Comparison of ENCODE assay signal across 10 cellular contexts in genomic region chr5:141882594-141883183, GRCh38. TPM values are rescaled to one million over a fixed set of nuclear protein-coding genes. Genes with fewer than 3 reads are reported as not detected.
DNase-seq lines count a peak whose midpoint lies in the region; ATAC-seq, FAIRE-seq and TF ChIP-seq lines count a peak whose summit lies in the region.
"Had no signal": no experiment of that assay in that cellular context is flagged by ENCODE, and none has a peak within 500 bp of the region (broad histone marks: within the 10 kb centered on the region; RNA-seq: fewer than 3 reads in every experiment).

No MANE protein-coding gene starts in this region.

- H3K9me3 ChIP-seq in SK-N-SH (no peaks in the 10 kb centered on the region), iPS-20b (ENCODE audit: insufficient read depth, low read depth, low read length) (no peaks in the 10 kb centered on the region), sigmoid colon (no peaks in the 10 kb centered on the region)

- H3K4me1 ChIP-seq in SK-N-SH (ENCODE audit: control insufficient read depth in 1 of 2, insufficient read depth in 2 of 2, low read depth in 1 of 2, low read length in 1 of 2) (peaks cover 4 to 50% of the 10 kb centered on the region in 2 experiments; a peak in 2 of 4 replicates), iPS-20b (ENCODE audit: insufficient read depth, low read length) (peaks cover 41% of the 10 kb centered on the region), sigmoid colon (peaks cover 0 to 18% (median 17%) of the 10 kb centered on the region in 4 donors)

- H3K27ac ChIP-seq in SK-N-SH (ENCODE audit: low read depth in 2 of 2, low read length in 1 of 2) (peak overlapping the region in 1 of 2 experiments; percentile 76; a peak in 2 of 4 replicates), iPS-20b (ENCODE audit: low read length) (no peak overlapping the region), sigmoid colon (peak overlapping the region in 3 of 4 donors; percentile 37 to 76 (median 61))

- H2AFZ ChIP-seq in SK-N-SH (ENCODE audit: low read depth), result no peak overlapping the region

- H3K27ac Mint-ChIP-seq in WTC11, result no peak overlapping the region

- H3K36me3 Mint-ChIP-seq in WTC11, result no peaks in the 10 kb centered on the region
- H3K36me3 Mint-ChIP-seq: T-cell had no signal

- ATAC-seq in SK-N-SH treated with all-trans-retinoic acid at 6 μM for 48 hours (no peak), WTC11 (0 out of 2 replicates have a peak, but pooled peaks have one; percentile 1), HG02884 (IDR thresholded peaks at IDR 0.05; ENCODE audit: unreplicated experiment) (no peak)
- ATAC-seq: T-cell had no signal

- TF ChIP-seq CTCF in SK-N-SH (IDR thresholded peaks at IDR 0.05), result no peak
- TF ChIP-seq CTCF in WTC11 (IDR thresholded peaks at IDR 0.05), result no peak
- no peak for TF ChIP-seq CTCF in sigmoid colon (IDR thresholded peaks at IDR 0.05)

- H3F3A ChIP-seq in SK-N-SH (replicated peaks; ENCODE audit: insufficient read depth), result no peaks in the 10 kb centered on the region

- no peak overlapping the region for H3K4me2 ChIP-seq in SK-N-SH

- TF ChIP-seq RAD21 in SK-N-SH (IDR thresholded peaks at IDR 0.05; ENCODE audit: low read length), result no peak

- TF ChIP-seq EP300 in SK-N-SH (IDR thresholded peaks at IDR 0.05; ENCODE audit: borderline replicate concordance in 1 of 2, low read depth in 1 of 2, low read length in 1 of 2), result no peak
- no peak for TF ChIP-seq EP300 in sigmoid colon (IDR thresholded peaks at IDR 0.05)

- WGBS in SK-N-SH (ENCODE audit: low lambda C conversion rate), result 8% methylated on average over 13 of the region's 13 CpGs
- 14 to 17% methylated on average over 13 of the region's 13 CpGs for whole genome bisulfite sequencing in sigmoid colon, 2 donors

- H3K79me2 ChIP-seq in SK-N-SH (ENCODE audit: insufficient read depth), result no peaks in the 10 kb centered on the region

- H3K9ac ChIP-seq in SK-N-SH (no peak overlapping the region), iPS-20b (ENCODE audit: low read depth, low read length) (peak overlapping the region; percentile 56; the same call in 1 of the 2 replicates)

- no peaks in the 10 kb centered on the region for H3K9me2 ChIP-seq in SK-N-SH

- TF ChIP-seq POLR2A in sigmoid colon (IDR thresholded peaks at IDR 0.05), result no peak
- no peak for TF ChIP-seq POLR2A in GM12891 (IDR thresholded peaks at IDR 0.05; ENCODE audit: low read depth, low read length)

- H3K4me3 ChIP-seq in SK-N-SH (ENCODE audit: low read depth in 2 of 2, low read length in 1 of 2) (peak overlapping the region in 1 of 2 experiments; percentile 40; a peak in 1 of 4 replicates), iPS-20b (ENCODE audit: low read length) (peak overlapping the region; percentile 66), sigmoid colon (peak overlapping the region in 1 of 4 donors; percentile 24)

- CTCF ChIA-PET in SK-N-SH (lab: Yijun Ruan, JAX), result interaction anchor here (0.7 to 10.4 kb wide), 22 partner anchors 17 to 263 kb away, joined by 3 to 451 read pairs (median 6); partner anchors contain the start of genes ARAP3, DELE1, DIAPH1 and PCDH12
- CTCF ChIA-PET in WTC11 (lab: Charles Lee), result interaction anchor here (0.6 to 10.0 kb wide), 26 partner anchors 12 to 813 kb away, joined by 3 to 406 read pairs (median 8); partner anchors contain the start of genes DELE1, GNPDA1, PCDH12 and RNF14

- peak overlapping the region; percentile 70 for H3K4me3 Mint-ChIP-seq in WTC11
- H3K4me3 Mint-ChIP-seq: T-cell had no signal

- intact Hi-C loops in sigmoid colon (cut with DNase I), result no loop called here

- H3K9me3 Mint-ChIP-seq in WTC11, result no peaks in the 10 kb centered on the region
- H3K9me3 Mint-ChIP-seq: T-cell had no signal

- FAIRE-seq in GM12891 (lab: Jason Lieb, UNC), result no peak
- FAIRE-seq: islet of Langerhans had no signal

- peaks cover 6% of the 10 kb centered on the region; the same call in 1 of the 2 replicates for H3K27me3 Mint-ChIP-seq in WTC11 (ENCODE audit: low read depth)

- POLR2A ChIA-PET in SK-N-SH (lab: Yijun Ruan, JAX) (interaction anchor here (1.1 to 3.2 kb wide), 6 partner anchors 37 to 190 kb away, joined by 3 to 15 read pairs (median 4); partner anchors contain the start of gene DELE1), WTC11 (lab: Charles Lee) (interaction anchor here (0.6 to 2.2 kb wide), 10 partner anchors 33 to 344 kb away, joined by 3 to 11 read pairs (median 4); partner anchors contain the start of genes DELE1, HDAC3, RELL2 and RNF14)

- peak; percentile 83 for DNase-seq in SK-N-SH
- DNase-seq in WTC11 (ENCODE audit: low spot score), result peak; percentile 30
- no peak for DNase-seq in sigmoid colon
- DNase-seq in GM12891 (ENCODE audit: insufficient read length, low spot score), result no peak
- no peak for DNase-seq in iPS-NIHi7 (ENCODE audit: extremely low spot score)

- H3K27me3 ChIP-seq in SK-N-SH (ENCODE audit: insufficient read depth) (peaks cover 48% of the 10 kb centered on the region), iPS-20b (ENCODE audit: insufficient read depth, low read length) (peaks cover 34% of the 10 kb centered on the region), sigmoid colon (peaks cover 17 to 77% (median 30%) of the 10 kb centered on the region in 3 donors)

- no peaks in the 10 kb centered on the region for H4K20me1 ChIP-seq in SK-N-SH (ENCODE audit: insufficient read depth)

- no peaks in the 10 kb centered on the region for H3K36me3 ChIP-seq in SK-N-SH (replicated peaks in 1 of 2; ENCODE audit: control insufficient read depth in 1 of 2, insufficient read depth in 2 of 2, low read length in 1 of 2)
- no peaks in the 10 kb centered on the region for H3K36me3 ChIP-seq in iPS-20b (ENCODE audit: insufficient read depth, low read depth, low read length)
- no peaks in the 10 kb centered on the region for H3K36me3 ChIP-seq in sigmoid colon

- H3K4me1 Mint-ChIP-seq in WTC11, result peaks cover 43% of the 10 kb centered on the region

TF ChIP-seq in SK-N-SH, 30 proteins besides CTCF, POLR2A, EP300 and RAD21:
- TF ChIP-seq CHD2 (IDR thresholded peaks at IDR 0.05; ENCODE audit: low read length, partially characterized antibody) (peak; percentile 49), MEF2A (IDR thresholded peaks at IDR 0.05; ENCODE audit: borderline replicate concordance, low read depth) (no peak)

TF ChIP-seq in SK-N-SH treated with all-trans-retinoic acid at 6 μM for 48 hours, 23 proteins besides CTCF, POLR2A, EP300 and RAD21 (continues in another document):
- TF ChIP-seq GLIS3 (CRISPR knock-in tag; IDR thresholded peaks at IDR 0.05), result no peak
- no peak for TF ChIP-seq CREB5 (CRISPR knock-in tag; IDR thresholded peaks at IDR 0.05; ENCODE audit: low read depth)
- TF ChIP-seq ESRRG (CRISPR knock-in tag; IDR thresholded peaks at IDR 0.05), result no peak

TF ChIP-seq in WTC11, 78 proteins besides CTCF, POLR2A, EP300 and RAD21 (continues in another document):
- TF ChIP-seq ZBTB21 (CRISPR knock-in tag; IDR thresholded peaks at IDR 0.05; ENCODE audit: borderline replicate concordance) (no peak), ZNF423 (CRISPR knock-in tag; IDR thresholded peaks at IDR 0.05) (no peak), ZNF671 (CRISPR knock-in tag; IDR thresholded peaks at IDR 0.05) (no peak)

TF ChIP-seq in GM12891, 5 proteins besides CTCF, POLR2A, EP300 and RAD21:
- TF ChIP-seq SPI1 (IDR thresholded peaks at IDR 0.05; ENCODE audit: low read depth, low read length) (no peak), TAF1 (IDR thresholded peaks at IDR 0.05; ENCODE audit: low read depth, low read length) (no peak), POU2F2 (IDR thresholded peaks at IDR 0.05; ENCODE audit: low read depth, low read length) (no peak), POLR2AphosphoS5 (IDR thresholded peaks at IDR 0.05; ENCODE audit: low read depth, low read length) (no peak), PAX5 (IDR thresholded peaks at IDR 0.05; ENCODE audit: insufficient read depth, low read length, severe bottlenecking) (no peak)

RNA-seq across cellular contexts. Expression of gene PCDH1, which starts 4.5 kb away (rescaled TPM):
- polyA plus RNA-seq in SK-N-SH (2012; rRNA removed) (0.08 and 0.10 TPM in 2 replicates), sigmoid colon (10 to 100 TPM in 2 of 3 donors, 1 to 10 TPM in 1; 9.0 to 47.2 (median 11.8) TPM)
- 0.06 and 0.13 TPM in 2 replicates for polyA plus RNA-seq in SK-N-SH (2012; cell fraction: cytosol; rRNA removed)
- 0.05 and 0.31 TPM in 2 replicates for polyA plus RNA-seq in SK-N-SH (2012; cell fraction: nucleus; rRNA removed)
- total RNA-seq in WTC11 (2021) (105 to 108 TPM (median 108 TPM) in 3 replicates), sigmoid colon (10 to 100 TPM in 3 of 4 donors, 1 to 10 TPM in 1; 8.6 to 19.4 (median 13.4) TPM)
- polyA plus RNA-seq in GM12891 (2012; ENCODE audit: low read depth, missing spikeins), result 0.15 TPM

RNA-seq across cellular contexts. Expression of gene DELE1, which starts 41.0 kb away (rescaled TPM):
- polyA plus RNA-seq in SK-N-SH (2012; rRNA removed), result 60.3 and 78.8 TPM in 2 replicates
- 33.5 and 40.3 TPM in 2 replicates for polyA plus RNA-seq in SK-N-SH (2012; cell fraction: cytosol; rRNA removed)
- polyA plus RNA-seq in SK-N-SH (2012; cell fraction: nucleus; rRNA removed), result 245 and 251 TPM in 2 replicates
- 79.3 to 83.8 TPM (median 81.5 TPM) in 3 replicates for total RNA-seq in WTC11 (2021)
- 10 to 100 TPM; 47.7 to 88.3 (median 69.1) TPM for total RNA-seq in sigmoid colon
- 10 to 100 TPM; 34.2 to 52.6 (median 41.2) TPM for polyA plus RNA-seq in sigmoid colon
- 32.8 TPM for polyA plus RNA-seq in GM12891 (2012; ENCODE audit: low read depth, missing spikeins)

Comparison
In these comparisons a context has a peak if more than half of its experiments do, and no peak if none do; other contexts are left out.
1. DNase-seq: peak in SK-N-SH (single experiment) and WTC11 (single experiment); none in sigmoid colon (single experiment), GM12891 (single experiment) and iPS-NIHi7 (single experiment).